In the genomic region with DNA sequence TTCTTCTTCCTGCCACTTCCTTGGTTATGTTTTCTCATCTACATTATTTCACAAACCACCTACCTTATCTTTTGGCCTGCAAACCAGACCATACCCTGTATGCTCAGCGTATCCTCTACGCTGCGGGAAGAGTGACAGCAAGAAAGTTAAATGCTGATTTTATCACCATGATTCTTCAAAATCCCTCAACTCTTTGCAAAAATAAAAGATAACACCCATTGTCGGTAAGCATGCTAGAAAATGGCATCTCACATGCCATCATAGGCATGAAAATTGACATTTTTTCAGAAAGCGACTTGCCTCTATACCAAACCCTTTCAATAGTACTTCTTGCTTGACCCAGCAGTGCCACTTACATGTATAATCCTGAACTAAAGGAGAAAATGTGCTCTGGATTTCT, we compare ENCODE assay signal across 1 cellular context.
A peak's percentile ranks its signal among the peaks of the same experiment; 100 is the strongest.
TF ChIP-seq lines count a peak whose summit lies in the region.

No MANE protein-coding gene starts in this region.

TF ChIP-seq in K562, 482 proteins besides CTCF, POLR2A, EP300 and RAD21 (continued from another document and continues in another):
- TF ChIP-seq CHD7 (IDR thresholded peaks at IDR 0.05; ENCODE audit: low read depth, low read length) (no peak), RREB1 (CRISPR knock-in tag; IDR thresholded peaks at IDR 0.05) (no peak), RBM25 (IDR thresholded peaks at IDR 0.05; ENCODE audit: low read depth, low read length, severe bottlenecking) (peak; percentile 14), FOXK1 (CRISPR knock-in tag; IDR thresholded peaks at IDR 0.05; ENCODE audit: borderline replicate concordance) (no peak), TAL1 (IDR thresholded peaks at IDR 0.05) (peak; percentile 74), PML (IDR thresholded peaks at IDR 0.05; ENCODE audit: low read length) (peak; percentile 52; the same call in 1 of the 2 replicates), RCOR1 (IDR thresholded peaks at IDR 0.05; ENCODE audit: borderline replicate concordance in 1 of 2, low read depth in 2 of 2, low read length in 2 of 2) (peak in 1 of 2 experiments; percentile 82; a peak in 2 of 4 replicates), GATA2 (CRISPR knock-in tag; IDR thresholded peaks at IDR 0.05) (peak; percentile 76), ARID1B (IDR thresholded peaks at IDR 0.05) (peak; percentile 91), SAFB (IDR thresholded peaks at IDR 0.05; ENCODE audit: borderline replicate concordance, low read depth, low read length) (no peak), TRIM24 (IDR thresholded peaks at IDR 0.05) (peak; percentile 70 to 80), ZNF436 (CRISPR knock-in tag; IDR thresholded peaks at IDR 0.05) (no peak), HOMEZ (CRISPR knock-in tag; IDR thresholded peaks at IDR 0.05) (no peak), TRIM28 (IDR thresholded peaks at IDR 0.05) (0 out of 2 replicates have a peak, but pooled peaks have one; percentile 25), MTA2 (IDR thresholded peaks at IDR 0.05; ENCODE audit: low read depth) (peak; percentile 55; the same call in 1 of the 2 replicates)
- TF ChIP-seq, protein P1, sequence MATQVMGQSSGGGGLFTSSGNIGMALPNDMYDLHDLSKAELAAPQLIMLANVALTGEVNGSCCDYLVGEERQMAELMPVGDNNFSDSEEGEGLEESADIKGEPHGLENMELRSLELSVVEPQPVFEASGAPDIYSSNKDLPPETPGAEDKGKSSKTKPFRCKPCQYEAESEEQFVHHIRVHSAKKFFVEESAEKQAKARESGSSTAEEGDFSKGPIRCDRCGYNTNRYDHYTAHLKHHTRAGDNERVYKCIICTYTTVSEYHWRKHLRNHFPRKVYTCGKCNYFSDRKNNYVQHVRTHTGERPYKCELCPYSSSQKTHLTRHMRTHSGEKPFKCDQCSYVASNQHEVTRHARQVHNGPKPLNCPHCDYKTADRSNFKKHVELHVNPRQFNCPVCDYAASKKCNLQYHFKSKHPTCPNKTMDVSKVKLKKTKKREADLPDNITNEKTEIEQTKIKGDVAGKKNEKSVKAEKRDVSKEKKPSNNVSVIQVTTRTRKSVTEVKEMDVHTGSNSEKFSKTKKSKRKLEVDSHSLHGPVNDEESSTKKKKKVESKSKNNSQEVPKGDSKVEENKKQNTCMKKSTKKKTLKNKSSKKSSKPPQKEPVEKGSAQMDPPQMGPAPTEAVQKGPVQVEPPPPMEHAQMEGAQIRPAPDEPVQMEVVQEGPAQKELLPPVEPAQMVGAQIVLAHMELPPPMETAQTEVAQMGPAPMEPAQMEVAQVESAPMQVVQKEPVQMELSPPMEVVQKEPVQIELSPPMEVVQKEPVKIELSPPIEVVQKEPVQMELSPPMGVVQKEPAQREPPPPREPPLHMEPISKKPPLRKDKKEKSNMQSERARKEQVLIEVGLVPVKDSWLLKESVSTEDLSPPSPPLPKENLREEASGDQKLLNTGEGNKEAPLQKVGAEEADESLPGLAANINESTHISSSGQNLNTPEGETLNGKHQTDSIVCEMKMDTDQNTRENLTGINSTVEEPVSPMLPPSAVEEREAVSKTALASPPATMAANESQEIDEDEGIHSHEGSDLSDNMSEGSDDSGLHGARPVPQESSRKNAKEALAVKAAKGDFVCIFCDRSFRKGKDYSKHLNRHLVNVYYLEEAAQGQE (CRISPR knock-in tag; IDR thresholded peaks at IDR 0.05; ENCODE audit: low read depth): no peak
- TF ChIP-seq, protein P2, sequence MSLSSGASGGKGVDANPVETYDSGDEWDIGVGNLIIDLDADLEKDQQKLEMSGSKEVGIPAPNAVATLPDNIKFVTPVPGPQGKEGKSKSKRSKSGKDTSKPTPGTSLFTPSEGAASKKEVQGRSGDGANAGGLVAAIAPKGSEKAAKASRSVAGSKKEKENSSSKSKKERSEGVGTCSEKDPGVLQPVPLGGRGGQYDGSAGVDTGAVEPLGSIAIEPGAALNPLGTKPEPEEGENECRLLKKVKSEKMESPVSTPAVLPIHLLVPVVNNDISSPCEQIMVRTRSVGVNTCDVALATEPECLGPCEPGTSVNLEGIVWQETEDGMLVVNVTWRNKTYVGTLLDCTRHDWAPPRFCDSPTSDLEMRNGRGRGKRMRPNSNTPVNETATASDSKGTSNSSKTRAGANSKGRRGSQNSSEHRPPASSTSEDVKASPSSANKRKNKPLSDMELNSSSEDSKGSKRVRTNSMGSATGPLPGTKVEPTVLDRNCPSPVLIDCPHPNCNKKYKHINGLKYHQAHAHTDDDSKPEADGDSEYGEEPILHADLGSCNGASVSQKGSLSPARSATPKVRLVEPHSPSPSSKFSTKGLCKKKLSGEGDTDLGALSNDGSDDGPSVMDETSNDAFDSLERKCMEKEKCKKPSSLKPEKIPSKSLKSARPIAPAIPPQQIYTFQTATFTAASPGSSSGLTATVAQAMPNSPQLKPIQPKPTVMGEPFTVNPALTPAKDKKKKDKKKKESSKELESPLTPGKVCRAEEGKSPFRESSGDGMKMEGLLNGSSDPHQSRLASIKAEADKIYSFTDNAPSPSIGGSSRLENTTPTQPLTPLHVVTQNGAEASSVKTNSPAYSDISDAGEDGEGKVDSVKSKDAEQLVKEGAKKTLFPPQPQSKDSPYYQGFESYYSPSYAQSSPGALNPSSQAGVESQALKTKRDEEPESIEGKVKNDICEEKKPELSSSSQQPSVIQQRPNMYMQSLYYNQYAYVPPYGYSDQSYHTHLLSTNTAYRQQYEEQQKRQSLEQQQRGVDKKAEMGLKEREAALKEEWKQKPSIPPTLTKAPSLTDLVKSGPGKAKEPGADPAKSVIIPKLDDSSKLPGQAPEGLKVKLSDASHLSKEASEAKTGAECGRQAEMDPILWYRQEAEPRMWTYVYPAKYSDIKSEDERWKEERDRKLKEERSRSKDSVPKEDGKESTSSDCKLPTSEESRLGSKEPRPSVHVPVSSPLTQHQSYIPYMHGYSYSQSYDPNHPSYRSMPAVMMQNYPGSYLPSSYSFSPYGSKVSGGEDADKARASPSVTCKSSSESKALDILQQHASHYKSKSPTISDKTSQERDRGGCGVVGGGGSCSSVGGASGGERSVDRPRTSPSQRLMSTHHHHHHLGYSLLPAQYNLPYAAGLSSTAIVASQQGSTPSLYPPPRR (CRISPR knock-in tag; IDR thresholded peaks at IDR 0.05; ENCODE audit: borderline replicate concordance): no peak
